ENCODE assay signal across 8 cellular contexts in the genomic region with DNA sequence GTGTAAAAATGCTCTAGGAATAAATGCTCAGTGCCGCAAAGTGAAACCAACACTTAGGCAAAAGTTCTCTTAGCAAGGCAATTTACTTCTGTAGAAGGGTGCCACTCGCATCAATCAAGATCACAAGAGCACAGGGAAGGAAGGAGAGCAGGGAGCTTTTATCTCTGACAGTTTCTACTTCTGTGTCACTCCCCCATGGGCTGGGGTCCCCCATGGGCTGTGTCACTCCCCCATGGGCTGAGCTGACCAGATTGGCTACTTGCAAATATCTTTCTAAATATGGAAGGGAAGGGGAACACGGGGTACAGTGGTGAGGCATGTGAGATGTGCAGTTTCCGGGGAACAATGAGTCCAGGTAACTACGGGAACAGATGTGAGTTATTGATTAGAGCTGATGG. TPM values are rescaled to one million over a fixed set of nuclear protein-coding genes. Genes with fewer than 3 reads are reported as not detected.
DNase-seq lines count a peak whose midpoint lies in the region; ATAC-seq and TF ChIP-seq lines count a peak whose summit lies in the region.

No MANE protein-coding gene starts in this region.

- peaks cover 6% of the 10 kb centered on the region for H3K4me1 Mint-ChIP-seq in activated naive CD8-positive, alpha-beta T cell treated with anti-CD3 and anti-CD28 coated beads for 36 hours

- ATAC-seq in GM19397 (IDR thresholded peaks at IDR 0.05; ENCODE audit: unreplicated experiment) = peak; percentile 6
- peak; percentile 34 for ATAC-seq in HG03064 (IDR thresholded peaks at IDR 0.05; ENCODE audit: low read depth, unreplicated experiment)
- peak in 3 of 4 donors; percentile 12 to 51 (median 45) for ATAC-seq in right lobe of liver
- peak; percentile 11 for ATAC-seq in aorta (ENCODE audit: low FRiP score)

- TF ChIP-seq CTCF in right lobe of liver (IDR thresholded peaks at IDR 0.05) = no peak

- no peak overlapping the region for H3K27ac ChIP-seq in right lobe of liver
- no peak overlapping the region for H3K27ac ChIP-seq in aorta (ENCODE audit: low read depth in 1 of 2, low read length in 2 of 2)

- H3K4me1 ChIP-seq in right lobe of liver (peaks cover 0 to 4% (median 0%) of the 10 kb centered on the region in 4 donors), aorta (ENCODE audit: control insufficient read depth in 1 of 2, insufficient read depth in 2 of 2, low read length in 2 of 2) (no peaks in the 10 kb centered on the region)

- H3K9me3 ChIP-seq in right lobe of liver (no peaks in the 10 kb centered on the region), aorta (ENCODE audit: control insufficient read depth, low read length) (peaks cover 2% of the 10 kb centered on the region)

- no peak for TF ChIP-seq POLR2A in right lobe of liver (IDR thresholded peaks at IDR 0.05)

- no peak for DNase-seq in activated naive CD8-positive, alpha-beta T cell treated with anti-CD3 and anti-CD28 coated beads for 36 hours
- DNase-seq in right lobe of liver (no peak), aorta (no peak), kidney glomerular epithelial cell (lab: John Stamatoyannopoulos, UW) (no peak), HCEC 1CT (no peak)
- no peak for DNase-seq in stimulated activated CD4-positive, alpha-beta T cell treated with anti-CD3 and anti-CD28 coated beads, Interleukin-2, amount 100 ng/mL, for 24 hours

- no peak overlapping the region for H3K27ac Mint-ChIP-seq in activated naive CD8-positive, alpha-beta T cell treated with anti-CD3 and anti-CD28 coated beads for 36 hours

- H3K4me3 ChIP-seq in right lobe of liver = peak overlapping the region; percentile 25 to 45 (median 29)
- peak overlapping the region in 1 of 2 donors; percentile 18 for H3K4me3 ChIP-seq in aorta (ENCODE audit: low read length in 2 of 2)

- H3K36me3 Mint-ChIP-seq in activated naive CD8-positive, alpha-beta T cell treated with anti-CD3 and anti-CD28 coated beads for 36 hours = no peaks in the 10 kb centered on the region

- H3K27me3 ChIP-seq in right lobe of liver (peaks cover 0 to 5% of the 10 kb centered on the region in 2 donors), aorta (ENCODE audit: control insufficient read depth in 1 of 2, insufficient read depth in 2 of 2, low read length in 1 of 2) (no peaks in the 10 kb centered on the region)

- H3K4me3 Mint-ChIP-seq in activated naive CD8-positive, alpha-beta T cell treated with anti-CD3 and anti-CD28 coated beads for 36 hours = peak overlapping the region; percentile 85

- H3K36me3 ChIP-seq in right lobe of liver (no peaks in the 10 kb centered on the region), aorta (ENCODE audit: control insufficient read depth in 1 of 2, insufficient read depth in 2 of 2, low read length in 1 of 2) (no peaks in the 10 kb centered on the region)

- H3K9me3 Mint-ChIP-seq in activated naive CD8-positive, alpha-beta T cell treated with anti-CD3 and anti-CD28 coated beads for 36 hours = peaks cover 3% of the 10 kb centered on the region

- peaks cover 27% of the 10 kb centered on the region for H3K27me3 Mint-ChIP-seq in activated naive CD8-positive, alpha-beta T cell treated with anti-CD3 and anti-CD28 coated beads for 36 hours

- WGBS in right lobe of liver (ENCODE audit: insufficient coverage, low coverage, low lambda C conversion rate, missing lambda C conversion rate) = 32% methylated on average over 5 of the region's 5 CpGs
- 56 to 63% methylated on average over 5 of the region's 5 CpGs for WGBS in aorta, 2 donors

- intact Hi-C loops in right lobe of liver (cut with DNase I) (no loop called here), aorta (cut with DNase I) (loop anchor here (5.0 to 10.0 kb wide), 4 partner anchors 207 to 684 kb away; no protein-coding TSS in a partner anchor)

RNA-seq across cellular contexts. Expression of a gene that starts 0.4 kb away (rescaled TPM):
- total RNA-seq in activated naive CD8-positive, alpha-beta T cell treated with anti-CD3 and anti-CD28 coated beads for 36 hours = not detected
- total RNA-seq in right lobe of liver (not detected), aorta (not detected)
- polyA plus RNA-seq in aorta = under 1 TPM in 1 of 2 donors, not detected in 1; 0.13 TPM

RNA-seq across cellular contexts. Expression of a gene that starts 18.1 kb away (rescaled TPM):
- total RNA-seq in activated naive CD8-positive, alpha-beta T cell treated with anti-CD3 and anti-CD28 coated beads for 36 hours = not detected
- not detected for total RNA-seq in right lobe of liver
- not detected for total RNA-seq in aorta
- polyA plus RNA-seq in aorta = not detected

RNA-seq across cellular contexts. Expression of a gene that starts 26.0 kb away (rescaled TPM):
- total RNA-seq in activated naive CD8-positive, alpha-beta T cell treated with anti-CD3 and anti-CD28 coated beads for 36 hours = not detected
- total RNA-seq in right lobe of liver (not detected), aorta (not detected)
- polyA plus RNA-seq in aorta = not detected

RNA-seq across cellular contexts. Expression of a gene that starts 32.6 kb away (rescaled TPM):
- not detected for total RNA-seq in activated naive CD8-positive, alpha-beta T cell treated with anti-CD3 and anti-CD28 coated beads for 36 hours
- total RNA-seq in right lobe of liver = not detected
- not detected for total RNA-seq in aorta
- polyA plus RNA-seq in aorta = not detected

RNA-seq across cellular contexts. Expression of a gene that starts 48.4 kb away (rescaled TPM):
- not detected for total RNA-seq in activated naive CD8-positive, alpha-beta T cell treated with anti-CD3 and anti-CD28 coated beads for 36 hours
- total RNA-seq in right lobe of liver (not detected), aorta (not detected)
- polyA plus RNA-seq in aorta = not detected

Comparison
In these comparisons a context has a peak if more than half of its experiments do, and no peak if none do; other contexts are left out.
1. intact Hi-C loops: an anchor here in aorta (5.0 to 10.0 kb wide); none called in right lobe of liver.